8 cellular contexts compared by ENCODE assay signal in the genomic region with DNA sequence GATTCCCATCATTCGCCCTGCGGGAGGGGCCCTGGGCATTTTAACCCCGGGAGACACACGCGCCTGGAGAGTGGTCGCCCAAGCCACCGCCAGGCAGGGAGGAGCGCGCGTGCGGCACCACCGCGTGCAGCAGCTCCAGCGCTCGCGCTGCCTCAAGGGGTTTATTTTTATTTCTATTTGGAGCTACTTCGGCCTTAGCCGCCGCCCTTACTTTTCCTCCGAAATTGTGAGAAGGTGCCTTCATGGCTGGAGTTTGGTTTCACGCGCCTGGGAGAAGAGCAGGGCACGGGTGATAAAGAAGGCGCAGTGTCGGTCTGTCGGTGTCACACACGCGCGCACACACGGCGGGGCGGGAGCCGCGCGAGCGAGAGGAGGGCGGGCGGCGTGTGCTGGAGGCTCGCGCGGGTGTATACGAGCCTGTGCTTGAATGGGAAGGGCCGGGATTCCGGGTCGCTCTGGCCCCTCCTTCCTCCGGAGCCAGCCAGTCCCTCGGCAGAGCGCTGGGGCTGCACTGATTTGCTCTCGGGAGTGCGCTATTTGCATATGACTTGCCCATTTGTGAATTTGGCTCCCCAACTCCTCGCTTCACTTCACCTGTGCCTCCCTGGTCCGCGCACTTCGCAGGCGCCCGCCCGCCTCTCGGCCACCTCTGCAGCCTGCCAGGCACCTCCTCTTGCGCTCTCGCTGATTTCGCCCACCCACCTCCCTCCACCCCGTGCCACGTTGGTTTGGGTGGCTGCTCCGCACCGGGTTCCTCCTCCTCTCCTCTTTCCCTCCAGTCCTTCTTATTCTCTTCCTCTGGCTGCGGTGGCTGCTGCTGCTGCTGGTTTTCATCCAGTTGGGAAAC.
DNase-seq lines count a peak whose midpoint lies in the region; FAIRE-seq lines count a peak whose summit lies in the region.

No MANE protein-coding gene starts in this region.

- peak; percentile 87 for DNase-seq in DMS153 treated with DMSO at 0.1 percent for 48 hours (lab: John Stamatoyannopoulos, UW; ENCODE audit: unreplicated experiment)
- peak; percentile 61 to 72 for DNase-seq in SJCRH30
- DNase-seq in fibroblast of gingiva (ENCODE audit: low read depth) = peak; percentile 27
- peak; percentile 34 for DNase-seq in middle frontal gyrus (ENCODE audit: extremely low spot score, low spot score)
- DNase-seq in urothelium cell line (ENCODE audit: low spot score) = peak; percentile 86
- DNase-seq in AML-193 (lab: John Stamatoyannopoulos, UW) = no peak
- no peak for DNase-seq in SW 1271 (lab: John Stamatoyannopoulos, UW)

- H3K27ac ChIP-seq in HUES6 (ENCODE audit: low read depth, low read length) (no peak overlapping the region), SJCRH30 (no peak overlapping the region)

- H3K4me1 ChIP-seq in HUES6 (ENCODE audit: control insufficient read depth, insufficient read depth, low read length) = peaks cover 32% of the 10 kb centered on the region
- no peaks in the 10 kb centered on the region for H3K4me1 ChIP-seq in SJCRH30

- peak overlapping the region; percentile 62 for H3K9ac ChIP-seq in HUES6 (ENCODE audit: low read length)

- H3K4me3 ChIP-seq in HUES6 (ENCODE audit: low read depth, low read length) = peak overlapping the region; percentile 77
- peak overlapping the region; percentile 51 for H3K4me3 ChIP-seq in SJCRH30

- H3K27me3 ChIP-seq in HUES6 (ENCODE audit: control insufficient read depth, insufficient read depth, low read length) = peaks cover 62% of the 10 kb centered on the region
- no peaks in the 10 kb centered on the region for H3K27me3 ChIP-seq in SJCRH30

- H3K36me3 ChIP-seq in HUES6 (ENCODE audit: control insufficient read depth, insufficient read depth, low read length) (no peaks in the 10 kb centered on the region), SJCRH30 (no peaks in the 10 kb centered on the region)

- FAIRE-seq in urothelium cell line (lab: Jason Lieb, UNC) = peak; percentile 73

- H3K9me3 ChIP-seq in HUES6 (ENCODE audit: control insufficient read depth, insufficient read depth, low read depth, low read length) (no peaks in the 10 kb centered on the region), SJCRH30 (replicated peaks) (no peaks in the 10 kb centered on the region)

Comparison
In these comparisons a context has a peak if more than half of its experiments do, and no peak if none do; other contexts are left out.
1. DNase-seq: peak in DMS153 treated with DMSO at 0.1 percent for 48 hours (single experiment), SJCRH30 (2 of 2), fibroblast of gingiva (single experiment), middle frontal gyrus (single experiment) and urothelium cell line (single experiment); none in AML-193 (0 of 2) and SW 1271 (0 of 2).